8 cellular contexts compared by ENCODE assay signal in the genomic region with DNA sequence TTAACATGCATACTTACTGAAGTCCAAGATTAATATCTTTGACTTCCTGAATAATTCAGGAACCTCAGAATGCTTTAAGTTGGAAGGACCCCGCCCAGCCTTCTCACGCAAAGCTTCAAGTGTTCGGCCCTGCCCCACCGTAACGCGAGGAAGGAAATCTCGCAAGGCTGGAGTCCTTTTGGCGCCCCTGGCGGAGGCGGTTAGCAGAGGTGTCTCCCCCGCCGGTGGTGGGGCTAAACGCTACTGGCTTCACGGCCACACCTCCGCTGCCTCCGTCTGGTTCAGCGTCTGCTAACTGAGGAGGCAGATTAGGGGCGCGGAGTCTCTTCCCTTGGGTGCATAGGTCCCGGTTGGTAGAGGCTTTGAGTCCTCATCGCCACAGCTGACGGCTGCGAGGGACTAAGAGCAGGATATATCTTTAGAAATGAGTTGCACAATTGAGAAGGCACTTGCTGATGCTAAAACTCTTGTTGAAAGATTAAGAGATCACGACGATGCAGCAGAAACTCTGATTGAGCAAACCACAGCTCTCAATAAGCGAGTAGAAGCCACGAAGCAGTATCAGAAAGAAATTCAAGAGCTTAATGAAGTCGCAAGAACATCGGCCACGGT. TPM values are rescaled to one million over a fixed set of nuclear protein-coding genes. Genes with fewer than 3 reads are reported as not detected.
DNase-seq lines count a peak whose midpoint lies in the region; ATAC-seq, FAIRE-seq and TF ChIP-seq lines count a peak whose summit lies in the region.

No MANE protein-coding gene starts in this region.

- H3K4me1 ChIP-seq in HepG2 (ENCODE audit: insufficient read depth, low read length) (no peaks in the 10 kb centered on the region), esophagus squamous epithelium (no peaks in the 10 kb centered on the region)

- FAIRE-seq in HepG2 (lab: Jason Lieb, UNC), result no peak

- no peaks in the 10 kb centered on the region for H4K20me1 ChIP-seq in HepG2 (ENCODE audit: insufficient read depth, low read length)

- H3K4me1 Mint-ChIP-seq in activated T-helper 2 cell treated with anti-CD3 and anti-CD28 coated beads, Interferon-gamma antibody, Interleukin-2, Interleukin-4, amounts not matched to agents 10 μg/mL and 5 μg/mL and 100 μg/mL, durations not matched to agents 14 hours and 24 hours and 36 hours (ENCODE audit: low read depth), result peaks cover 5% of the 10 kb centered on the region

- ATAC-seq in HepG2, result no peak

- no peak overlapping the region for H2AFZ ChIP-seq in HepG2 (ENCODE audit: low read length)

- H3K36me3 Mint-ChIP-seq in activated T-helper 2 cell treated with anti-CD3 and anti-CD28 coated beads, Interferon-gamma antibody, Interleukin-2, Interleukin-4, amounts not matched to agents 10 μg/mL and 5 μg/mL and 100 μg/mL, durations not matched to agents 14 hours and 24 hours and 36 hours (ENCODE audit: low read depth), result peaks cover 5% of the 10 kb centered on the region

- H3K9me3 ChIP-seq in SK-N-MC (ENCODE audit: low read depth, low read length), result no peaks in the 10 kb centered on the region
- H3K9me3 ChIP-seq in HepG2 (ENCODE audit: low read length), result no peaks in the 10 kb centered on the region
- H3K9me3 ChIP-seq in esophagus squamous epithelium, result no peaks in the 10 kb centered on the region

- TF ChIP-seq RAD21 in HepG2 (CRISPR knock-in tag; IDR thresholded peaks at IDR 0.05), result no peak

- H3K27me3 Mint-ChIP-seq in activated T-helper 2 cell treated with anti-CD3 and anti-CD28 coated beads, Interferon-gamma antibody, Interleukin-2, Interleukin-4, amounts not matched to agents 10 μg/mL and 5 μg/mL and 100 μg/mL, durations not matched to agents 14 hours and 24 hours and 36 hours (ENCODE audit: low read depth), result no peaks in the 10 kb centered on the region

- H3K4me3 Mint-ChIP-seq in activated T-helper 2 cell treated with anti-CD3 and anti-CD28 coated beads, Interferon-gamma antibody, Interleukin-2, Interleukin-4, amounts not matched to agents 10 μg/mL and 5 μg/mL and 100 μg/mL, durations not matched to agents 14 hours and 24 hours and 36 hours (ENCODE audit: low read depth), result no peak overlapping the region

- intact Hi-C loops in activated T-helper 2 cell treated with anti-CD3 and anti-CD28 coated beads, Interferon-gamma antibody, Interleukin-2, Interleukin-4, amounts not matched to agents 10 μg/mL and 5 μg/mL and 100 μg/mL, durations not matched to agents 14 hours and 24 hours and 36 hours (cut with micrococcal nuclease), result loop anchor here (1.0 kb wide), 1 partner anchor 20 kb away; no protein-coding TSS in a partner anchor
- intact Hi-C loops in HepG2 (cut with micrococcal nuclease; ENCODE audit: unreplicated experiment), result no loop called here
- intact Hi-C loops in esophagus squamous epithelium (cut with DNase I), result no loop called here

- H3K79me2 ChIP-seq in HepG2 (ENCODE audit: insufficient read depth, low read length), result peaks cover 23% of the 10 kb centered on the region

- H3K9me3 Mint-ChIP-seq in activated T-helper 2 cell treated with anti-CD3 and anti-CD28 coated beads, Interferon-gamma antibody, Interleukin-2, Interleukin-4, amounts not matched to agents 10 μg/mL and 5 μg/mL and 100 μg/mL, durations not matched to agents 14 hours and 24 hours and 36 hours, result no peaks in the 10 kb centered on the region

- BruUV-seq in HepG2 (replicated peaks; lab: Mats Ljungman, UMichigan), result no TSS peak

- H3K27ac ChIP-seq in SK-N-MC (peak overlapping the region; percentile 77), HepG2 (ENCODE audit: extremely low read length, insufficient read depth, low read length) (no peak overlapping the region), esophagus squamous epithelium (no peak overlapping the region)

- TF ChIP-seq EP300 in HepG2 (IDR thresholded peaks at IDR 0.05; ENCODE audit: low read depth in 2 of 2, low read length in 2 of 2) (no peak), HepG2 (CRISPR knock-in tag; IDR thresholded peaks at IDR 0.05; ENCODE audit: borderline replicate concordance) (no peak)

- 97% methylated on average over 30 of the region's 30 CpGs for WGBS in HepG2 (ENCODE audit: low lambda C conversion rate)
- 73 to 81% methylated on average over 11 to 22 of the region's 30 CpGs for WGBS in esophagus squamous epithelium, 2 donors

- TF ChIP-seq POLR2A in HepG2 (IDR thresholded peaks at IDR 0.05; ENCODE audit: insufficient read depth in 1 of 2, low read depth in 2 of 2, low read length in 2 of 2) (no peak), esophagus squamous epithelium (IDR thresholded peaks at IDR 0.05) (no peak)

- in situ Hi-C loops in HepG2 (cut with HindIII; ENCODE audit: extremely low pct_ligation_motif_present, low pct_unique_long_range_greater_than_20kb) (no loop called here), ACHN (cut with HindIII; ENCODE audit: low pct_ligation_motif_present, low pct_unique_long_range_greater_than_20kb, low sequenced_read_pairs) (no loop called here)

- H3K36me3 ChIP-seq in SK-N-MC (ENCODE audit: insufficient read depth, low read length), result peaks cover 6% of the 10 kb centered on the region; the same call in 1 of the 2 replicates
- H3K36me3 ChIP-seq in HepG2 (replicated peaks in 1 of 2; ENCODE audit: control insufficient read depth in 1 of 2, insufficient read depth in 2 of 2, low read length in 2 of 2), result peaks cover 0 to 13% of the 10 kb centered on the region in 2 experiments; a peak in 2 of 5 replicates
- H3K36me3 ChIP-seq in esophagus squamous epithelium, result no peaks in the 10 kb centered on the region

- DNase-seq in SK-N-MC (ENCODE audit: low read depth, low spot score) (no peak), HepG2 (ENCODE audit: low spot score) (no peak), ACHN (no peak), hippocampal formation (lab: John Stamatoyannopoulos, UW) (no peak), NCI-H2171 (lab: John Stamatoyannopoulos, UW) (no peak), esophagus squamous epithelium (lab: John Stamatoyannopoulos, UW) (no peak)
- DNase-seq in activated T-helper 2 cell treated with anti-CD3 and anti-CD28 coated beads, Interferon-gamma antibody, Interleukin-2, Interleukin-4, amounts not matched to agents 10 μg/mL and 5 μg/mL and 100 μg/mL, durations not matched to agents 14 hours and 24 hours and 36 hours (ENCODE audit: low spot score), result peak; percentile 58
- peak; percentile 76 for DNase-seq in stimulated activated CD8-positive, alpha-beta memory T cell treated with anti-CD3 and anti-CD28 coated beads, Interleukin-4, amount 100 ng/mL, for 48 hours

- H3K4me3 ChIP-seq in SK-N-MC (peak overlapping the region; percentile 66), HepG2 (replicated peaks in 1 of 3; ENCODE audit: insufficient read depth in 1 of 3, low read depth in 2 of 3, low read length in 3 of 3) (no peak overlapping the region), esophagus squamous epithelium (no peak overlapping the region)

- no peaks in the 10 kb centered on the region for H3K27me3 ChIP-seq in HepG2 (ENCODE audit: control insufficient read depth in 1 of 2, insufficient read depth in 2 of 2, low read length in 2 of 2)
- no peaks in the 10 kb centered on the region for H3K27me3 ChIP-seq in esophagus squamous epithelium

- H3K9ac ChIP-seq in SK-N-MC (ENCODE audit: insufficient read length) (peak overlapping the region; percentile 34), HepG2 (ENCODE audit: insufficient read depth, low read depth, low read length) (no peak overlapping the region)

- POLR2A ChIA-PET in HepG2 (lab: Yijun Ruan, JAX), result no interaction called here

- no peak overlapping the region for H3K27ac Mint-ChIP-seq in activated T-helper 2 cell treated with anti-CD3 and anti-CD28 coated beads, Interferon-gamma antibody, Interleukin-2, Interleukin-4, amounts not matched to agents 10 μg/mL and 5 μg/mL and 100 μg/mL, durations not matched to agents 14 hours and 24 hours and 36 hours

- TF ChIP-seq CTCF in HepG2 (CRISPR knock-in tag; IDR thresholded peaks at IDR 0.05) (no peak), esophagus squamous epithelium (IDR thresholded peaks at IDR 0.05) (no peak)

- CTCF ChIA-PET in HepG2 (lab: Yijun Ruan, JAX; ENCODE audit: low intra/inter-chr PET ratio, low total read pairs), result no interaction called here

- H3K4me2 ChIP-seq in HepG2 (ENCODE audit: low read depth, low read length), result no peak overlapping the region

RNA-seq across cellular contexts. Expression of a gene that starts 21.9 kb away (rescaled TPM):
- total RNA-seq in activated T-helper 2 cell treated with anti-CD3 and anti-CD28 coated beads, Interferon-gamma antibody, Interleukin-2, Interleukin-4, amounts not matched to agents 10 μg/mL and 5 μg/mL and 100 μg/mL, durations not matched to agents 14 hours and 24 hours and 36 hours, result 17.9 and 19.3 TPM in 2 replicates
- total RNA-seq in HepG2 (2016; rRNA removed; fragmentation: Illumina TruSeq; extraction: Trizol), result 19.3 and 27.2 TPM in 2 replicates
- 20.9 and 21.2 TPM in 2 replicates for total RNA-seq in HepG2 (2016; cell fraction: cytosol; rRNA removed; fragmentation: Illumina TruSeq; extraction: Trizol; ENCODE audit: low read depth)
- total RNA-seq in HepG2 (2016; cell fraction: insoluble cytoplasmic fraction; rRNA removed; fragmentation: Illumina TruSeq; extraction: Trizol), result 19.2 and 23.0 TPM in 2 replicates
- 22.6 and 23.1 TPM in 2 replicates for total RNA-seq in HepG2 (2016; cell fraction: membrane; rRNA removed; fragmentation: Illumina TruSeq; extraction: Trizol)
- 16.9 and 19.5 TPM in 2 replicates for total RNA-seq in HepG2 (2016; cell fraction: nucleus; rRNA removed; fragmentation: Illumina TruSeq; extraction: Trizol)
- polyA plus RNA-seq in HepG2 (2011; rRNA removed), result 24.9 and 28.1 TPM in 2 replicates
- polyA plus RNA-seq in HepG2 (2011; cell fraction: cytosol; rRNA removed), result 16.7 and 21.9 TPM in 2 replicates
- 15.8 and 19.7 TPM in 2 replicates for polyA plus RNA-seq in HepG2 (2011; cell fraction: nucleus; rRNA removed)
- polyA plus RNA-seq in HepG2 (2012), result 13.4 and 17.4 TPM in 2 replicates
- 5.2 and 7.9 TPM in 2 replicates for polyA plus RNA-seq in HepG2 (2016; cell fraction: cytosol; fragmentation: Illumina TruSeq; extraction: Trizol; ENCODE audit: low read depth)
- 30.6 and 32.3 TPM in 2 replicates for polyA plus RNA-seq in HepG2 (2016; cell fraction: insoluble cytoplasmic fraction; fragmentation: Illumina TruSeq; extraction: Trizol; ENCODE audit: low read depth)
- 16.0 and 17.8 TPM in 2 replicates for polyA plus RNA-seq in HepG2 (2016; cell fraction: membrane; fragmentation: Illumina TruSeq; extraction: Trizol; ENCODE audit: low read depth)
- 32.3 and 37.2 TPM in 2 replicates for polyA plus RNA-seq in HepG2 (2016; cell fraction: nucleus; fragmentation: Illumina TruSeq; extraction: Trizol; ENCODE audit: insufficient read depth, low read depth)
- polyA minus RNA-seq in HepG2 (2011; rRNA and poly(A)+ RNA removed; ENCODE audit: low replicate concordance), result 36.5 and 107 TPM in 2 replicates
- 22.7 and 27.1 TPM in 2 replicates for polyA minus RNA-seq in HepG2 (2011; cell fraction: cytosol; rRNA and poly(A)+ RNA removed)
- 41.5 and 48.9 TPM in 2 replicates for polyA minus RNA-seq in HepG2 (2011; cell fraction: nucleus; rRNA and poly(A)+ RNA removed)
- 1 to 10 TPM; 4.8 to 9.8 (median 8.5) TPM for total RNA-seq in esophagus squamous epithelium

RNA-seq across cellular contexts. Expression of a gene that starts 42.5 kb away (rescaled TPM):
- 0.09 TPM in 1 of 2 replicates, not detected in the other for total RNA-seq in activated T-helper 2 cell treated with anti-CD3 and anti-CD28 coated beads, Interferon-gamma antibody, Interleukin-2, Interleukin-4, amounts not matched to agents 10 μg/mL and 5 μg/mL and 100 μg/mL, durations not matched to agents 14 hours and 24 hours and 36 hours
- total RNA-seq in HepG2 (2016; rRNA removed; fragmentation: Illumina TruSeq; extraction: Trizol) (23.0 and 31.7 TPM in 2 replicates), esophagus squamous epithelium (under 1 TPM in 2 of 4 donors, not detected in 2; 0.18 to 0.53 TPM)
- 8.6 and 10.6 TPM in 2 replicates for total RNA-seq in HepG2 (2016; cell fraction: cytosol; rRNA removed; fragmentation: Illumina TruSeq; extraction: Trizol; ENCODE audit: low read depth)
- total RNA-seq in HepG2 (2016; cell fraction: insoluble cytoplasmic fraction; rRNA removed; fragmentation: Illumina TruSeq; extraction: Trizol), result 28.2 and 31.3 TPM in 2 replicates
- 31.0 and 32.2 TPM in 2 replicates for total RNA-seq in HepG2 (2016; cell fraction: membrane; rRNA removed; fragmentation: Illumina TruSeq; extraction: Trizol)
- total RNA-seq in HepG2 (2016; cell fraction: nucleus; rRNA removed; fragmentation: Illumina TruSeq; extraction: Trizol), result 18.7 and 28.7 TPM in 2 replicates
- 25.2 and 25.3 TPM in 2 replicates for polyA plus RNA-seq in HepG2 (2011; rRNA removed)
- 21.8 and 23.4 TPM in 2 replicates for polyA plus RNA-seq in HepG2 (2011; cell fraction: cytosol; rRNA removed)
- 17.7 and 19.2 TPM in 2 replicates for polyA plus RNA-seq in HepG2 (2011; cell fraction: nucleus; rRNA removed)
- 12.3 and 19.2 TPM in 2 replicates for polyA plus RNA-seq in HepG2 (2012)
- 8.0 and 8.6 TPM in 2 replicates for polyA plus RNA-seq in HepG2 (2016; cell fraction: cytosol; fragmentation: Illumina TruSeq; extraction: Trizol; ENCODE audit: low read depth)
- polyA plus RNA-seq in HepG2 (2016; cell fraction: insoluble cytoplasmic fraction; fragmentation: Illumina TruSeq; extraction: Trizol; ENCODE audit: low read depth), result 23.5 TPM in 2 replicates
- 19.8 and 20.5 TPM in 2 replicates for polyA plus RNA-seq in HepG2 (2016; cell fraction: membrane; fragmentation: Illumina TruSeq; extraction: Trizol; ENCODE audit: low read depth)
- polyA plus RNA-seq in HepG2 (2016; cell fraction: nucleus; fragmentation: Illumina TruSeq; extraction: Trizol; ENCODE audit: insufficient read depth, low read depth), result 33.4 and 37.4 TPM in 2 replicates
- polyA minus RNA-seq in HepG2 (2011; rRNA and poly(A)+ RNA removed; ENCODE audit: low replicate concordance), result 5.2 and 42.6 TPM in 2 replicates
- polyA minus RNA-seq in HepG2 (2011; cell fraction: cytosol; rRNA and poly(A)+ RNA removed), result 11.0 and 11.7 TPM in 2 replicates
- polyA minus RNA-seq in HepG2 (2011; cell fraction: nucleus; rRNA and poly(A)+ RNA removed), result 13.9 and 17.5 TPM in 2 replicates

RNA-seq across cellular contexts. Expression of a gene that starts 52.2 kb away (rescaled TPM):
- total RNA-seq in activated T-helper 2 cell treated with anti-CD3 and anti-CD28 coated beads, Interferon-gamma antibody, Interleukin-2, Interleukin-4, amounts not matched to agents 10 μg/mL and 5 μg/mL and 100 μg/mL, durations not matched to agents 14 hours and 24 hours and 36 hours, result not detected in 2 replicates
- total RNA-seq in HepG2 (2016; rRNA removed; fragmentation: Illumina TruSeq; extraction: Trizol) (not detected in 2 replicates), esophagus squamous epithelium (not detected)
- not detected in 2 replicates for total RNA-seq in HepG2 (2016; cell fraction: cytosol; rRNA removed; fragmentation: Illumina TruSeq; extraction: Trizol; ENCODE audit: low read depth)
- total RNA-seq in HepG2 (2016; cell fraction: insoluble cytoplasmic fraction; rRNA removed; fragmentation: Illumina TruSeq; extraction: Trizol), result not detected in 2 replicates
- not detected in 2 replicates for total RNA-seq in HepG2 (2016; cell fraction: membrane; rRNA removed; fragmentation: Illumina TruSeq; extraction: Trizol)
- total RNA-seq in HepG2 (2016; cell fraction: nucleus; rRNA removed; fragmentation: Illumina TruSeq; extraction: Trizol), result not detected in 2 replicates
- polyA plus RNA-seq in HepG2 (2011; rRNA removed), result 0.03 TPM in 2 replicates
- 0.06 and 0.08 TPM in 2 replicates for polyA plus RNA-seq in HepG2 (2011; cell fraction: cytosol; rRNA removed)
- polyA plus RNA-seq in HepG2 (2011; cell fraction: nucleus; rRNA removed), result 0.07 TPM in 1 of 2 replicates, not detected in the other
- polyA plus RNA-seq in HepG2 (2012), result 0.07 and 0.12 TPM in 2 replicates
- polyA plus RNA-seq in HepG2 (2016; cell fraction: cytosol; fragmentation: Illumina TruSeq; extraction: Trizol; ENCODE audit: low read depth), result not detected in 2 replicates
- polyA plus RNA-seq in HepG2 (2016; cell fraction: insoluble cytoplasmic fraction; fragmentation: Illumina TruSeq; extraction: Trizol; ENCODE audit: low read depth), result not detected in 2 replicates
- not detected in 2 replicates for polyA plus RNA-seq in HepG2 (2016; cell fraction: membrane; fragmentation: Illumina TruSeq; extraction: Trizol; ENCODE audit: low read depth)
- not detected in 2 replicates for polyA plus RNA-seq in HepG2 (2016; cell fraction: nucleus; fragmentation: Illumina TruSeq; extraction: Trizol; ENCODE audit: insufficient read depth, low read depth)
- 0.09 TPM in 1 of 2 replicates, not detected in the other for polyA minus RNA-seq in HepG2 (2011; rRNA and poly(A)+ RNA removed; ENCODE audit: low replicate concordance)
- polyA minus RNA-seq in HepG2 (2011; cell fraction: cytosol; rRNA and poly(A)+ RNA removed), result not detected in 2 replicates
- not detected in 2 replicates for polyA minus RNA-seq in HepG2 (2011; cell fraction: nucleus; rRNA and poly(A)+ RNA removed)

Comparison
In these comparisons a context has a peak if more than half of its experiments do, and no peak if none do; other contexts are left out.
1. DNase-seq: peak in activated T-helper 2 cell treated with anti-CD3 and anti-CD28 coated beads, Interferon-gamma antibody, Interleukin-2, Interleukin-4, amounts not matched to agents 10 μg/mL and 5 μg/mL and 100 μg/mL, durations not matched to agents 14 hours and 24 hours and 36 hours (single experiment) and stimulated activated CD8-positive, alpha-beta memory T cell treated with anti-CD3 and anti-CD28 coated beads, Interleukin-4, amount 100 ng/mL, for 48 hours (single experiment); none in SK-N-MC (single experiment), HepG2 (single experiment), ACHN (single experiment), hippocampal formation (0 of 2), NCI-H2171 (single experiment) and esophagus squamous epithelium (single experiment).